Comparison of ENCODE assay signal across 8 cellular contexts in genomic region chrX:23742174-23742692, GRCh38. TPM values are rescaled to one million over a fixed set of nuclear protein-coding genes. Genes with fewer than 3 reads are reported as not detected.
DNase-seq lines count a peak whose midpoint lies in the region; ATAC-seq and TF ChIP-seq lines count a peak whose summit lies in the region.

No MANE protein-coding gene starts in this region.

- H2AFZ ChIP-seq in ACC112 (ENCODE audit: low read length, unreplicated experiment) (peak overlapping the region; percentile 13), parathyroid adenoma (peak overlapping the region; percentile 78)

- no peaks in the 10 kb centered on the region for H3K9me3 ChIP-seq in parathyroid adenoma (ENCODE audit: control insufficient read depth, low read length)

- intact Hi-C loops in Right ventricle myocardium superior (cut with DNase I) = no loop called here

- H3K27ac ChIP-seq in ACC112 (ENCODE audit: low read depth, low read length) (peak overlapping the region; percentile 100), parathyroid adenoma (peak overlapping the region; percentile 86)

- peak overlapping the region; percentile 69 for H3K4me2 ChIP-seq in parathyroid adenoma (ENCODE audit: low read length)

- peak overlapping the region; percentile 28 for H3K9ac ChIP-seq in parathyroid adenoma

- H3K79me2 ChIP-seq in ACC112 (ENCODE audit: control insufficient read depth, insufficient read depth, low read length, unreplicated experiment) = peaks cover 55% of the 10 kb centered on the region
- H3K79me2 ChIP-seq in parathyroid adenoma = no peaks in the 10 kb centered on the region

- no peaks in the 10 kb centered on the region for H3K9me3 Mint-ChIP-seq in activated naive CD8-positive, alpha-beta T cell treated with anti-CD3 and anti-CD28 coated beads for 36 hours

- peak overlapping the region; percentile 100 for H3K4me3 ChIP-seq in ACC112 (ENCODE audit: low read depth, low read length)
- H3K4me3 ChIP-seq in GM12875 (ENCODE audit: low read depth, low read length) = peak overlapping the region; percentile 76
- peak overlapping the region; percentile 61 for H3K4me3 ChIP-seq in parathyroid adenoma (ENCODE audit: low read depth, low read length)

- H3K4me3 Mint-ChIP-seq in activated naive CD8-positive, alpha-beta T cell treated with anti-CD3 and anti-CD28 coated beads for 36 hours = peak overlapping the region; percentile 89

- H3K27me3 ChIP-seq in ACC112 (ENCODE audit: insufficient read depth, low read length) = no peaks in the 10 kb centered on the region
- no peaks in the 10 kb centered on the region for H3K27me3 ChIP-seq in parathyroid adenoma (ENCODE audit: control insufficient read depth, insufficient read depth, low read length)

- peak; percentile 65 for DNase-seq in NCI-H345 (lab: John Stamatoyannopoulos, UW)
- peak; percentile 14 for DNase-seq in activated naive CD8-positive, alpha-beta T cell treated with anti-CD3 and anti-CD28 coated beads for 36 hours
- peak; percentile 41 for DNase-seq in Right ventricle myocardium superior
- DNase-seq in HT-29 (ENCODE audit: low spot score) = no peak

- H3K4me1 ChIP-seq in ACC112 (ENCODE audit: control insufficient read depth, insufficient read depth, low read length, unreplicated experiment) = peaks cover 5% of the 10 kb centered on the region
- H3K4me1 ChIP-seq in parathyroid adenoma = no peaks in the 10 kb centered on the region

- H3K36me3 Mint-ChIP-seq in activated naive CD8-positive, alpha-beta T cell treated with anti-CD3 and anti-CD28 coated beads for 36 hours = peaks cover 2% of the 10 kb centered on the region

- peak; percentile 79 for ATAC-seq in Right ventricle myocardium superior (ENCODE audit: poor library complexity)
- ATAC-seq in HG03135 (IDR thresholded peaks at IDR 0.05; ENCODE audit: unreplicated experiment) = no peak

- peak overlapping the region; percentile 87 for H3K27ac Mint-ChIP-seq in activated naive CD8-positive, alpha-beta T cell treated with anti-CD3 and anti-CD28 coated beads for 36 hours

- no peak for TF ChIP-seq CTCF in GM12875 (IDR thresholded peaks at IDR 0.05; ENCODE audit: borderline replicate concordance, insufficient read depth, low read depth, low read length)
- TF ChIP-seq CTCF in parathyroid adenoma (IDR thresholded peaks at IDR 0.05) = no peak

- no peaks in the 10 kb centered on the region for H3K36me3 ChIP-seq in ACC112 (ENCODE audit: insufficient read depth, low read length)
- H3K36me3 ChIP-seq in parathyroid adenoma (ENCODE audit: control insufficient read depth, insufficient read depth, low read length) = no peaks in the 10 kb centered on the region

- no peaks in the 10 kb centered on the region for H3K27me3 Mint-ChIP-seq in activated naive CD8-positive, alpha-beta T cell treated with anti-CD3 and anti-CD28 coated beads for 36 hours

- H3K4me1 Mint-ChIP-seq in activated naive CD8-positive, alpha-beta T cell treated with anti-CD3 and anti-CD28 coated beads for 36 hours = peaks cover 14% of the 10 kb centered on the region

RNA-seq across cellular contexts. Expression of gene ACOT9, which starts 0.8 kb away (rescaled TPM):
- 10 to 100 TPM; 22.1 to 23.1 TPM for total RNA-seq in activated naive CD8-positive, alpha-beta T cell treated with anti-CD3 and anti-CD28 coated beads for 36 hours
- total RNA-seq in Right ventricle myocardium superior = 44.5 TPM
- total RNA-seq in HT-29 (2014; rRNA removed; shearing (Covaris generic)) = 6.1 and 6.7 TPM in 2 replicates

RNA-seq across cellular contexts. Expression of gene SAT1, which starts 40.7 kb away (rescaled TPM):
- total RNA-seq in activated naive CD8-positive, alpha-beta T cell treated with anti-CD3 and anti-CD28 coated beads for 36 hours = 10 to 100 TPM; 70.5 to 71.8 TPM
- total RNA-seq in Right ventricle myocardium superior = 111 TPM
- total RNA-seq in HT-29 (2014; rRNA removed; shearing (Covaris generic)) = 70.2 and 80.5 TPM in 2 replicates
